ENCODE assay signal across 9 cellular contexts in the genomic region with DNA sequence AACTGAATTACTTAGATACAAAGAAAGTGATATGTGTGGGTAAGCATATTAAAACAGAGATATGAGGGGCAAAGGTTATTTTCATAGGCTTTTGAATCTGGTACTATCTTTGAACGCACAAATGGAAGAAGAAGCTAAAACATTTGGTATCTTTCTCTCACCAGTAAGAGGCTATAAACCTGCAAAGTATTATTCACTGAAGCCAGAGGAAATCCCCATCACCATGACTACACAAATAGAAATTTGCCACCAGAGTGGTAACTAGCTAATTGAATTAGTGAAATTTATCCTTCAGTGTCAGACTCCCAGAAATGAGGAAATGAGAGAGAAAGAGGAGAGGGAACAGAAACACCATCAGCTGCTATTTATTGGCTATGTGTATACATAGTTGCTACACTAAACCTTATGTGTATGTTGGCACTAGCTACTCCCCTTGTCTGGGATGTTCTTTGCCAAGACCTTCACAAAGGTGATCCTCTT.
DNase-seq lines count a peak whose midpoint lies in the region; ATAC-seq lines count a peak whose summit lies in the region.
"Had no signal": no experiment of that assay in that cellular context is flagged by ENCODE, and none has a peak within 500 bp of the region (broad histone marks: within the 10 kb centered on the region; RNA-seq: fewer than 3 reads in every experiment).

No MANE protein-coding gene starts in this region.

- no peaks in the 10 kb centered on the region for H3K9me3 ChIP-seq in effector memory CD4-positive, alpha-beta T cell (ENCODE audit: control insufficient read depth, low read length)
- H3K9me3 ChIP-seq: breast epithelium had no signal

- no peaks in the 10 kb centered on the region for H3K27me3 ChIP-seq in effector memory CD4-positive, alpha-beta T cell (replicated peaks; ENCODE audit: control insufficient read depth, insufficient read depth, low read length, poor library complexity, severe bottlenecking)
- H3K27me3 ChIP-seq: breast epithelium had no signal

- H3K4me1 ChIP-seq in effector memory CD4-positive, alpha-beta T cell (ENCODE audit: control insufficient read depth, insufficient read depth, low read length, poor library complexity, severe bottlenecking), result no peaks in the 10 kb centered on the region
- H3K4me1 ChIP-seq: breast epithelium had no signal

- ATAC-seq in GM19025 (IDR thresholded peaks at IDR 0.05; ENCODE audit: low read depth, unreplicated experiment), result peak; percentile 85
- peak; percentile 95 for ATAC-seq in HG02642 (IDR thresholded peaks at IDR 0.05; ENCODE audit: poor library complexity, unreplicated experiment)
- ATAC-seq in HG03565 (IDR thresholded peaks at IDR 0.05; ENCODE audit: unreplicated experiment), result peak; percentile 89
- ATAC-seq: activated CD8-positive, alpha-beta T cell treated with anti-CD3 and anti-CD28 coated beads, Interleukin-2, amount 10 ng/mL, durations not matched to agents 7 days and 5 days had no signal

- H3K36me3 ChIP-seq in effector memory CD4-positive, alpha-beta T cell (ENCODE audit: control insufficient read depth, insufficient read depth, low read length), result no peaks in the 10 kb centered on the region
- H3K36me3 ChIP-seq: breast epithelium had no signal

- DNase-seq in pons (ENCODE audit: low spot score) (peak; percentile 11), putamen (ENCODE audit: low spot score) (no peak), NCI-H446 (lab: John Stamatoyannopoulos, UW) (no peak)
- DNase-seq in effector memory CD4-positive, alpha-beta T cell, result no peak
- DNase-seq: activated CD8-positive, alpha-beta T cell treated with anti-CD3 and anti-CD28 coated beads, Interleukin-2, amount 10 ng/mL, durations not matched to agents 7 days and 5 days had no signal

- no peak overlapping the region for H3K4me3 ChIP-seq in effector memory CD4-positive, alpha-beta T cell (ENCODE audit: insufficient read depth, low read depth, low read length, poor library complexity, severe bottlenecking)
- H3K4me3 ChIP-seq: breast epithelium had no signal

- no peak overlapping the region for H3K27ac ChIP-seq in effector memory CD4-positive, alpha-beta T cell (ENCODE audit: insufficient read depth, low read length, poor library complexity, severe bottlenecking)
- H3K27ac ChIP-seq: breast epithelium had no signal
